In the genomic region with DNA sequence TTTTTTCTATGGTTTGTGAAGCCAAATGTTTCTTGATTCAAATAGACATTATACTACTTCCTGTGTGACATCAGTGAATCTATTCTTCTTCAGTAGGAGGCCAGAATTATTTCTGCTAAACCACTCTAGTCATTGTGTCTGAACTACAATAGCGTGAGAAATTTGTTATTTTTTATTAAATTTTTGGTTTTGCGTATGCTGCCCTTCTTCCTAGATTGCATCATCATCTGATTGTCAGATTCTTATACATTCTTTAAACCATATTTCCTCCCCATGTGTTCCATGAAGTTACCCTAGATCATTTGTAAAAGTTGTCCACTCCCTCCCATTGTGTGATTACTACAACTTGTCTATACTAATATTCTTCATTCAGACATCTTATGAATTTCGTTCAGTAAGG, we compare ENCODE assay signal across 35 cellular contexts.
"Had no signal": no experiment of that assay in that cellular context is flagged by ENCODE, and none has a peak within 500 bp of the region (broad histone marks: within the 10 kb centered on the region; RNA-seq: fewer than 3 reads in every experiment).

No MANE protein-coding gene starts in this region.

- FAIRE-seq: astrocyte, bronchial epithelial cell, TTC549 had no signal

- H3K27me3 ChIP-seq: adrenal gland, body of pancreas, cardiac muscle cell had no signal

- H3K36me3 ChIP-seq: adrenal gland, cardiac muscle cell had no signal

- H3K4me1 ChIP-seq: adrenal gland, body of pancreas had no signal

- H3K4me3 ChIP-seq: adrenal gland, body of pancreas, cardiac muscle cell had no signal

- H3K9me3 ChIP-seq: adrenal gland, body of pancreas had no signal

- DNase-seq: activated B cell treated with CpG ODN at 0.5 μM for 24 hours; activated CD4-positive, alpha-beta memory T cell treated with anti-CD3 and anti-CD28 coated beads for 36 hours; activated CD4-positive, alpha-beta T cell treated with anti-CD3 and anti-CD28 coated beads for 4 hours; activated CD4-positive, alpha-beta T cell treated with anti-CD3 and anti-CD28 coated beads, Interleukin-2, amount 10 ng/mL, durations not matched to agents 24 days and 14 days; activated CD4-positive, alpha-beta T cell treated with anti-CD3 and anti-CD28 coated beads, Interleukin-2, amount 50 U/mL, for 1 hour; activated CD4-positive, alpha-beta T cell treated with anti-CD3 and anti-CD28 coated beads, Interleukin-2, amount 50 U/mL, for 4 hours; activated CD4-positive, CD25-positive, alpha-beta regulatory T cell treated with anti-CD3 and anti-CD28 coated beads, Interleukin-2, amount 50 U/mL, for 72 hours; activated CD8-positive, alpha-beta memory T cell treated with anti-CD3 and anti-CD28 coated beads, Interleukin-2, amount 50 U/mL, for 4 hours; activated CD8-positive, alpha-beta T cell treated with anti-CD3 and anti-CD28 coated beads for 36 hours; activated effector memory CD4-positive, alpha-beta T cell treated with anti-CD3 and anti-CD28 coated beads, Interleukin-2, amount 50 U/mL, for 16 hours; activated gamma-delta T cell treated with Interleukin-2 at 50 U/mL for 16 hours; activated naive CD4-positive, alpha-beta T cell; activated naive CD4-positive, alpha-beta T cell treated with anti-CD3 and anti-CD28 coated beads for 36 hours; activated naive CD4-positive, alpha-beta T cell treated with anti-CD3 and anti-CD28 coated beads, Interleukin-2, amount 50 U/mL, for 16 hours; activated naive CD8-positive, alpha-beta T cell treated with anti-CD3 and anti-CD28 coated beads for 36 hours; activated T-cell treated with anti-CD3 and anti-CD28 coated beads for 4 hours; activated T-cell treated with anti-CD3 and anti-CD28 coated beads, Interleukin-2, amount 50 U/mL, for 1 hour; activated T-cell treated with anti-CD3 and anti-CD28 coated beads, Interleukin-2, amount 50 U/mL, for 4 hours; activated T-cell treated with anti-CD3 and anti-CD28 coated beads, Interleukin-2, amount 50 U/mL, for 72 hours; adrenal gland; amniotic stem cell; aorta; body of pancreas; caudate nucleus; cerebellar nuclear complex; T-helper 1 cell; T-helper 2 cell; T-helper 9 cell had no signal

- H3K27ac ChIP-seq: adrenal gland, body of pancreas, cardiac muscle cell, VCaP had no signal

- ATAC-seq: activated CD8-positive, alpha-beta T cell treated with anti-CD3 and anti-CD28 coated beads for 36 hours; activated naive CD4-positive, alpha-beta T cell treated with anti-CD3 and anti-CD28 coated beads, Interleukin-2, amount 50 U/mL, for 72 hours; activated T-cell treated with anti-CD3 and anti-CD28 coated beads, Interleukin-2, amount 50 U/mL, for 4 hours; activated T-cell treated with anti-CD3 and anti-CD28 coated beads, Interleukin-2, amount 50 U/mL, for 72 hours; activated T-helper 17 cell treated with anti-CD3 and anti-CD28 coated beads, Interleukin-2, amount 50 U/mL, for 72 hours; body of pancreas had no signal
